In the genomic region with DNA sequence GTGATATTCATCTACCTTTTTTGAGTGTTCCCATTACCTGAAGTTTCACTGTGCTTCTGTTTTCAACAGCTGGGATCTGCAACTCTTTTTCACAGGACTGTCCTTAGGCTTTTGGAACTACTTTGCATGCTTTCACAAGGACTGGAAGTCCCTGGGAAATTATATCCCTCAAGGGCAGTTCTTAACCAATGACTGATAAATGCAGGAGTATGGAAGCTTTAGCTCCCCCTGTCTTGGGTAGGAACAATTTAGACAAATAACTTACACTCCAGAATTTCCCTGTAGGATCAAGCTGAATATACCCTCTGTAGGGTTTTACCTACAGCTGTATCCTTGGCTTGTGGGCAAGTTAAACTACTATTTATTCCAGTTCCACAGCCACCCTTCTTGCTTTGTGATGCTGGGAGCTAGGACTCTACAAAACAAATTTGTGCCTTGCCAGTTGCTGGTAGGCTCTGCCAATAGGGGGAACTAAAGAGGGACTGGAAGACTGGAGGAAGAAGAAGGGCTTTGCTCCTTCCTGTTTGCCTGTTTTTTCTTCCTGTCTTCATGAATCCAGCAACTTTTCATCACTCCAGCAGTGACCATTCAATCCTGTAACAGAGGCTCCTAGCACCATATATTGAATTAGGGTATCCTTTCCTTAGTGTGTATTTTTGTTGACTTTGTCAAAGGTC, we compare ENCODE assay signal across 11 cellular contexts. TPM values are rescaled to one million over a fixed set of nuclear protein-coding genes. Genes with fewer than 3 reads are reported as not detected.
DNase-seq lines count a peak whose midpoint lies in the region; ATAC-seq and TF ChIP-seq lines count a peak whose summit lies in the region.
"Had no signal": no experiment of that assay in that cellular context is flagged by ENCODE, and none has a peak within 500 bp of the region (broad histone marks: within the 10 kb centered on the region; RNA-seq: fewer than 3 reads in every experiment).

No MANE protein-coding gene starts in this region.

- no peaks in the 10 kb centered on the region for H3K4me1 ChIP-seq in Loucy (ENCODE audit: insufficient read depth, low read length, poor library complexity, severe bottlenecking)

- no peaks in the 10 kb centered on the region for H3K4me1 Mint-ChIP-seq in osteocyte (ENCODE audit: unreplicated experiment)
- H3K4me1 Mint-ChIP-seq: activated naive CD4-positive, alpha-beta T cell treated with anti-CD3 and anti-CD28 coated beads, Interleukin-2, amount 50 U/mL, for 24 hours had no signal

- no peak overlapping the region for H2AFZ ChIP-seq in Loucy (ENCODE audit: low read length)

- no peaks in the 10 kb centered on the region for H3K36me3 Mint-ChIP-seq in osteocyte (ENCODE audit: unreplicated experiment)
- H3K36me3 Mint-ChIP-seq: activated naive CD4-positive, alpha-beta T cell treated with anti-CD3 and anti-CD28 coated beads, Interleukin-2, amount 50 U/mL, for 24 hours had no signal

- H3K9me3 ChIP-seq in Loucy (ENCODE audit: insufficient read depth, low read depth, low read length) = no peaks in the 10 kb centered on the region

- no peaks in the 10 kb centered on the region for H3K36me3 ChIP-seq in Loucy (ENCODE audit: insufficient read depth, low read length)

- H3K27ac ChIP-seq in VCaP = no peak overlapping the region

- H3K4me3 Mint-ChIP-seq in osteocyte (ENCODE audit: unreplicated experiment) = no peak overlapping the region
- H3K4me3 Mint-ChIP-seq: activated naive CD4-positive, alpha-beta T cell treated with anti-CD3 and anti-CD28 coated beads, Interleukin-2, amount 50 U/mL, for 24 hours; nephron had no signal

- no peaks in the 10 kb centered on the region for H4K20me1 ChIP-seq in Loucy (ENCODE audit: insufficient read depth, low read length, poor library complexity, severe bottlenecking)

- no peaks in the 10 kb centered on the region for H3K27me3 ChIP-seq in Loucy (ENCODE audit: insufficient read depth, low read length, poor library complexity, severe bottlenecking)

- intact Hi-C loops in cardiac septum (cut with DNase I) = loop anchor here (10.0 kb wide), 1 partner anchor 145 kb away; no protein-coding TSS in a partner anchor

- DNase-seq in NCI-H748 (lab: John Stamatoyannopoulos, UW; ENCODE audit: unreplicated experiment) (peak; percentile 24), NCI-H748 treated with DMSO at 0.1 percent for 48 hours (lab: John Stamatoyannopoulos, UW) (no peak), osteocyte (ENCODE audit: extremely low spot score, unreplicated experiment) (no peak), cardiac septum (ENCODE audit: low spot score) (no peak), NCI-H2107 (lab: John Stamatoyannopoulos, UW) (no peak)
- DNase-seq: activated CD4-positive, alpha-beta T cell treated with anti-CD3 and anti-CD28 coated beads, Interleukin-2, amount 50 U/mL, for 1 hour had no signal

- no peaks in the 10 kb centered on the region for H3K9me2 ChIP-seq in Loucy (replicated peaks; ENCODE audit: low read depth, low read length)

- no peak overlapping the region for H3K4me2 ChIP-seq in Loucy (ENCODE audit: low read depth, low read length, poor library complexity, severe bottlenecking)

- TF ChIP-seq CTCF in Loucy (conservative IDR thresholded peaks at IDR 0.05; ENCODE audit: low read length) = peak; percentile 62
- 0 out of 2 replicates have a peak, but pooled peaks have one; percentile 5 for TF ChIP-seq CTCF in VCaP (conservative IDR thresholded peaks at IDR 0.05)
- TF ChIP-seq CTCF in osteocyte (IDR thresholded peaks at IDR 0.05) = peak; percentile 8

- no peaks in the 10 kb centered on the region for H3K27me3 Mint-ChIP-seq in osteocyte (ENCODE audit: unreplicated experiment)

- no peaks in the 10 kb centered on the region for H3K9me3 Mint-ChIP-seq in osteocyte (ENCODE audit: unreplicated experiment)
- H3K9me3 Mint-ChIP-seq: activated naive CD4-positive, alpha-beta T cell treated with anti-CD3 and anti-CD28 coated beads, Interleukin-2, amount 50 U/mL, for 24 hours had no signal

- H3F3A ChIP-seq in Loucy (ENCODE audit: low read depth) = no peaks in the 10 kb centered on the region

- no peak overlapping the region for H3K27ac Mint-ChIP-seq in osteocyte (ENCODE audit: unreplicated experiment)
- H3K27ac Mint-ChIP-seq: activated naive CD4-positive, alpha-beta T cell treated with anti-CD3 and anti-CD28 coated beads, Interleukin-2, amount 50 U/mL, for 24 hours; nephron had no signal

- H3K79me2 ChIP-seq in Loucy (ENCODE audit: insufficient read depth, low read length) = no peaks in the 10 kb centered on the region

- no peak overlapping the region for H3K9ac ChIP-seq in Loucy (ENCODE audit: low read depth, low read length, poor library complexity, severe bottlenecking)

- no peak for ATAC-seq in GM18519 (IDR thresholded peaks at IDR 0.05; ENCODE audit: low FRiP score, unreplicated experiment)

- H3K4me3 ChIP-seq in Loucy (ENCODE audit: low read length, poor library complexity, severe bottlenecking) = no peak overlapping the region

RNA-seq across cellular contexts. Expression of gene ZNF280D, which starts 6.8 kb away (rescaled TPM):
- total RNA-seq in osteocyte (16.1 and 16.5 TPM in 2 replicates), cardiac septum (34.7 TPM)

Comparison
In these comparisons a context has a peak if more than half of its experiments do, and no peak if none do; other contexts are left out.
1. CTCF ChIP-seq: peak in every context shown above with its lines; median percentile 62 in Loucy; 8 in osteocyte; 5 in VCaP.